Comparison of ENCODE assay signal across 16 cellular contexts in genomic region chr11:96218901-96219300, GRCh38.
DNase-seq lines count a peak whose midpoint lies in the region; ATAC-seq and TF ChIP-seq lines count a peak whose summit lies in the region.
"Had no signal": no experiment of that assay in that cellular context is flagged by ENCODE, and none has a peak within 500 bp of the region (broad histone marks: within the 10 kb centered on the region; RNA-seq: fewer than 3 reads in every experiment).

No MANE protein-coding gene starts in this region.

- TF ChIP-seq CTCF in endothelial cell (IDR thresholded peaks at IDR 0.05; ENCODE audit: unreplicated experiment): no peak
- no peak for TF ChIP-seq CTCF in smooth muscle cell (IDR thresholded peaks at IDR 0.05; ENCODE audit: borderline replicate concordance, insufficient read depth, poor library complexity, severe bottlenecking)

- no peaks in the 10 kb centered on the region for H3K27me3 Mint-ChIP-seq in activated CD4-positive, alpha-beta T cell treated with anti-CD3 and anti-CD28 coated beads for 36 hours
- no peaks in the 10 kb centered on the region for H3K27me3 Mint-ChIP-seq in endothelial cell (ENCODE audit: unreplicated experiment)

- H3K4me1 ChIP-seq in smooth muscle cell (ENCODE audit: low read depth): peaks cover 42% of the 10 kb centered on the region

- POLR2A ChIA-PET in activated CD4-positive, alpha-beta T cell treated with anti-CD3 and anti-CD28 coated beads for 36 hours (lab: Charles Lee): no interaction called here

- no peaks in the 10 kb centered on the region for H3K36me3 ChIP-seq in smooth muscle cell (ENCODE audit: low read depth)
- H3K36me3 ChIP-seq: transverse colon, WERI-Rb-1 had no signal

- H3K4me3 ChIP-seq in smooth muscle cell: no peak overlapping the region
- H3K4me3 ChIP-seq: mucosa of descending colon, transverse colon had no signal

- H3K9me3 ChIP-seq in smooth muscle cell (replicated peaks; ENCODE audit: low read depth): no peaks in the 10 kb centered on the region
- H3K9me3 ChIP-seq: mucosa of descending colon, transverse colon had no signal

- intact Hi-C loops in activated CD4-positive, alpha-beta T cell treated with anti-CD3 and anti-CD28 coated beads for 36 hours (cut with DNase I, micrococcal nuclease): no loop called here

- peaks cover 80% of the 10 kb centered on the region for H3K79me2 ChIP-seq in smooth muscle cell (ENCODE audit: low read depth)
- H3K79me2 ChIP-seq: parathyroid adenoma had no signal

- peak overlapping the region; percentile 58 for H3K27ac Mint-ChIP-seq in activated CD4-positive, alpha-beta T cell treated with anti-CD3 and anti-CD28 coated beads for 36 hours
- H3K27ac Mint-ChIP-seq in endothelial cell (ENCODE audit: unreplicated experiment): peak overlapping the region; percentile 98

- H2AFZ ChIP-seq in smooth muscle cell (ENCODE audit: low read depth): no peak overlapping the region
- H2AFZ ChIP-seq: parathyroid adenoma had no signal

- no peak for DNase-seq in activated CD4-positive, alpha-beta T cell treated with anti-CD3 and anti-CD28 coated beads for 36 hours
- DNase-seq in activated CD4-positive, alpha-beta T cell treated with anti-CD3 and anti-CD28 coated beads, Interleukin-2, amount 50 U/mL, for 1 hour: no peak
- DNase-seq in NCI-H69 (lab: John Stamatoyannopoulos, UW) (peak; percentile 26), endothelial cell (ENCODE audit: low spot score) (no peak), smooth muscle cell (lab: John Stamatoyannopoulos, UW; ENCODE audit: unreplicated experiment) (no peak), retina (no peak), NCI-H2029 treated with DMSO at 0.1 percent for 48 hours (lab: John Stamatoyannopoulos, UW) (no peak), NCI-H510A (lab: John Stamatoyannopoulos, UW) (no peak)
- DNase-seq: activated effector memory CD4-positive, alpha-beta T cell treated with Interleukin-2 at 50 U/mL for 16 hours; EL; mucosa of descending colon; NCI-H1417 treated with DMSO at 0.1 percent for 48 hours; stimulated activated CD4-positive, alpha-beta T cell treated with anti-CD3 and anti-CD28 coated beads, Interleukin-4, amount 100 ng/mL, for 4 hours; transverse colon; WERI-Rb-1 had no signal

- peaks cover 13% of the 10 kb centered on the region for H3K36me3 Mint-ChIP-seq in activated CD4-positive, alpha-beta T cell treated with anti-CD3 and anti-CD28 coated beads for 36 hours (ENCODE audit: low read depth)
- H3K36me3 Mint-ChIP-seq in endothelial cell (ENCODE audit: low read depth, unreplicated experiment): no peaks in the 10 kb centered on the region

- WGBS in smooth muscle cell (ENCODE audit: low lambda C conversion rate): 43% methylated on average over 3 of the region's 3 CpGs

- H4K20me1 ChIP-seq in smooth muscle cell (ENCODE audit: low read depth): no peaks in the 10 kb centered on the region

- CTCF ChIA-PET in activated CD4-positive, alpha-beta T cell treated with anti-CD3 and anti-CD28 coated beads for 36 hours (lab: Charles Lee): interaction anchor here (0.9 to 1.4 kb wide), 2 partner anchors 8 to 124 kb away, joined by 3 read pairs; partner anchors contain the start of gene MAML2

- H3F3A ChIP-seq in smooth muscle cell (ENCODE audit: low read depth): peaks cover 37% of the 10 kb centered on the region

- peak overlapping the region; percentile 7 for H3K9ac ChIP-seq in smooth muscle cell (ENCODE audit: low read depth)
- H3K9ac ChIP-seq: parathyroid adenoma had no signal

- peak overlapping the region; percentile 79 for H3K27ac ChIP-seq in smooth muscle cell (ENCODE audit: low read depth)
- H3K27ac ChIP-seq: parathyroid adenoma, WERI-Rb-1 had no signal

- H3K4me2 ChIP-seq in smooth muscle cell: no peak overlapping the region

- peaks cover 85% of the 10 kb centered on the region for H3K4me1 Mint-ChIP-seq in activated CD4-positive, alpha-beta T cell treated with anti-CD3 and anti-CD28 coated beads for 36 hours
- peaks cover 58% of the 10 kb centered on the region for H3K4me1 Mint-ChIP-seq in endothelial cell (ENCODE audit: unreplicated experiment)

- no peaks in the 10 kb centered on the region for H3K9me3 Mint-ChIP-seq in activated CD4-positive, alpha-beta T cell treated with anti-CD3 and anti-CD28 coated beads for 36 hours (ENCODE audit: low read depth)
- H3K9me3 Mint-ChIP-seq in endothelial cell (ENCODE audit: unreplicated experiment): no peaks in the 10 kb centered on the region

- H3K4me3 Mint-ChIP-seq in activated CD4-positive, alpha-beta T cell treated with anti-CD3 and anti-CD28 coated beads for 36 hours: no peak overlapping the region
- H3K4me3 Mint-ChIP-seq in endothelial cell (ENCODE audit: unreplicated experiment): no peak overlapping the region

- H3K27me3 ChIP-seq in smooth muscle cell (ENCODE audit: low read depth): no peaks in the 10 kb centered on the region
- H3K27me3 ChIP-seq: transverse colon had no signal

- ATAC-seq in activated CD4-positive, alpha-beta T cell treated with anti-CD3 and anti-CD28 coated beads for 36 hours: no peak
- ATAC-seq: mucosa of descending colon had no signal
